21 cellular contexts compared by ENCODE assay signal in the genomic region with DNA sequence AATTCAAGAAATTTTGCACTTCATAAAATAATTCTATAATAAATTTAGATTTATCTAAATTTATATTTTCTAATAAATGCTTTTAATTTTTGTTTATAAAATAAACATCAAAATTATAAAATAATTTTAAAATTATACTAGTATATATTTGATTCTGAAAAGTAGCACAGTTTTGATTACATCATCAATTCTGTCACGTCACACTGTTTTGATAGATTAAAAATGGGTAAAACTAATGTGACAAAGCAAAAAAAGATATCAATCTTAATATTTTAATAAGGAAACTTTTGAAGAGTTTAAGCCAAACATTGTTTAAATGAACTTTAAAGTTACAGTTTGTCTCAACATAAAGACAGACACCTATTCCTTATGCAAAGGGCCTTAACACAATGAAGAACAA.
"Had no signal": no experiment of that assay in that cellular context is flagged by ENCODE, and none has a peak within 500 bp of the region (broad histone marks: within the 10 kb centered on the region; RNA-seq: fewer than 3 reads in every experiment).

No MANE protein-coding gene starts in this region.

- ATAC-seq: esophagus mucosa; gastroesophageal sphincter; heart left ventricle; left cardiac atrium; left lung; mucosa of descending colon; natural killer cell treated with Interleukin-12 subunit alpha and Interleukin-12 subunit beta and Interleukin-15 and Interleukin-18, amount 100 ng/mL, for 72 hours; sciatic nerve; stimulated activated effector memory CD8-positive, alpha-beta T cell treated with anti-CD3 and anti-CD28 coated beads, Interleukin-12 subunit alpha, Interleukin-12 subunit beta, amount 100 ng/mL, for 72 hours; stimulated activated naive CD8-positive, alpha-beta T cell treated with anti-CD3 and anti-CD28 coated beads, Interleukin-15, Interleukin-2, amounts not matched to agents 100 U/mL and 50 U/mL, for 24 hours had no signal

- DNase-seq: dorsolateral prefrontal cortex; effector CD4-positive, alpha-beta T cell; foreskin fibroblast; heart left ventricle; left cardiac atrium; left lung; mesenchymal stem cell; mucosa of descending colon; naive B cell; stimulated activated CD4-positive, alpha-beta T cell treated with anti-CD3 and anti-CD28 coated beads, Interleukin-2, amount 100 ng/mL, for 24 hours; stimulated activated CD4-positive, alpha-beta T cell treated with anti-CD3 and anti-CD28 coated beads, Interleukin-4, amount 100 ng/mL, for 24 hours; stimulated activated naive CD8-positive, alpha-beta T cell treated with anti-CD3 and anti-CD28 coated beads, Interleukin-15, Interleukin-2, amounts not matched to agents 100 U/mL and 50 U/mL, for 24 hours; substantia nigra; testis; upper lobe of left lung had no signal

- FAIRE-seq: urothelium cell line had no signal
